ENCODE assay signal across 1 cellular context in genomic region chr1:88911800-88912199, GRCh38.
TF ChIP-seq lines count a peak whose summit lies in the region.
"Not testable (repeated sequence)": the region's sequence is repeated elsewhere in the genome, so short reads cannot be mapped to it uniquely, and the experiment has no call there.

No MANE protein-coding gene starts in this region.

TF ChIP-seq in HepG2, 621 proteins besides CTCF, POLR2A, EP300 and RAD21 (continued from another document):
- TF ChIP-seq ARID5B (CRISPR knock-in tag; IDR thresholded peaks at IDR 0.05) = 0 out of 2 replicates have a peak, but pooled peaks have one; percentile 20
- TF ChIP-seq PAXIP1 (CRISPR knock-in tag; conservative IDR thresholded peaks at IDR 0.05) = 0 out of 2 replicates have a peak, but pooled peaks have one; percentile 15
- TF ChIP-seq FOSL2 (CRISPR knock-in tag; IDR thresholded peaks at IDR 0.05) = 0 out of 2 replicates have a peak, but pooled peaks have one; percentile 13
- peak; percentile 77 for TF ChIP-seq FOXA3 (CRISPR knock-in tag; IDR thresholded peaks at IDR 0.05)
- TF ChIP-seq FOXA1, SOX13, CREB1, SOX6 (IDR thresholded peaks at IDR 0.05): not testable (repeated sequence)
- TF ChIP-seq FOXA1 (CRISPR knock-in tag; IDR thresholded peaks at IDR 0.05) = peak; percentile 45; the same call in 1 of the 2 replicates
- 0 out of 2 replicates have a peak, but pooled peaks have one; percentile 35 for TF ChIP-seq ZNF644 (CRISPR knock-in tag; IDR thresholded peaks at IDR 0.05; ENCODE audit: low read depth)
- peak; percentile 27 for TF ChIP-seq HNRNPLL (IDR thresholded peaks at IDR 0.05; ENCODE audit: low read depth, low read length, poor library complexity, severe bottlenecking)
- TF ChIP-seq SOX13 (CRISPR knock-in tag; conservative IDR thresholded peaks at IDR 0.05 in 1 of 2, IDR thresholded peaks at IDR 0.05 in 1 of 2) = peak in 1 of 2 experiments; percentile 34; a peak in 1 of 4 replicates
- peak; percentile 93 for TF ChIP-seq ELF3 (CRISPR knock-in tag; IDR thresholded peaks at IDR 0.05)
- peak; percentile 53; the same call in 1 of the 2 replicates for TF ChIP-seq ZMYM2 (CRISPR knock-in tag; IDR thresholded peaks at IDR 0.05)
- peak; percentile 38; the same call in 1 of the 2 replicates for TF ChIP-seq CREB1 (CRISPR knock-in tag; IDR thresholded peaks at IDR 0.05)
- TF ChIP-seq ZMYM4 (CRISPR knock-in tag; IDR thresholded peaks at IDR 0.05) = peak; percentile 67
- TF ChIP-seq SOX6 (CRISPR knock-in tag; IDR thresholded peaks at IDR 0.05) = peak; percentile 13; the same call in 1 of the 2 replicates
- 0 out of 2 replicates have a peak, but pooled peaks have one; percentile 37 for TF ChIP-seq GATAD2A (CRISPR knock-in tag; IDR thresholded peaks at IDR 0.05)
- TF ChIP-seq HOMEZ (CRISPR knock-in tag; IDR thresholded peaks at IDR 0.05; ENCODE audit: low read depth) = peak; percentile 53; the same call in 1 of the 2 replicates
- TF ChIP-seq CEBPB (IDR thresholded peaks at IDR 0.05; ENCODE audit: borderline replicate concordance, low read depth, low read length) = peak; percentile 73; the same call in 1 of the 2 replicates
TF ChIP-seq in HepG2: peak in this region for 21; not testable (repeated sequence) for 600.
